Comparison of ENCODE assay signal across 18 cellular contexts in the genomic region with DNA sequence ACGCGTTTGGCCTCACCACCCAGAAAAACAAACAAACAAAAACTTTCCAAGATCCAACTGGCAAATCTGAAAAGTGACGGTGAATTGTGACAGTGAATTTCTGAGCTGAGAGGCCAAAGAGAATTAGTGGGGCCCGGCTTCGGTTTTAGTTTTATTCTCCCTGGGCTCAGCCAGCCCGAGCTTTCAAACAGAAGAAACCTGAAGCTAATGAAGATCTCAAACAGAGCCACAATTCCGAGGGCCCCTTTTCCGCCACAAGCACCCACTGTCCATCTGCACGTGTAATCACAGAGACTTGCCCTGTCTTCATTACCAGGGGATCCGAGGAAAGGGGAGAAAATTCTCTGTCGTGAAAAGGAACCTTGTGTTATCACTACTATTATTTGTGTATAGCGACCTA. TPM values are rescaled to one million over a fixed set of nuclear protein-coding genes. Genes with fewer than 3 reads are reported as not detected.
"Had no signal": no experiment of that assay in that cellular context is flagged by ENCODE, and none has a peak within 500 bp of the region (broad histone marks: within the 10 kb centered on the region; RNA-seq: fewer than 3 reads in every experiment).

No MANE protein-coding gene starts in this region.

- H3K36me3 ChIP-seq: pancreas had no signal

- H3K4me2 ChIP-seq: SK-N-SH had no signal

- H3K36me3 Mint-ChIP-seq: stimulated activated memory B cell treated with anti-CD40 and anti-IgM and Interleukin-4, amounts not matched to agents 10 μg/mL and 1 μg/mL and 100 μg/mL, for 72 hours had no signal

- DNase-seq: activated CD4-positive, alpha-beta T cell treated with anti-CD3 and anti-CD28 coated beads, Interleukin-2, amount 10 ng/mL, durations not matched to agents 7 days and 5 days; activated naive CD4-positive, alpha-beta T cell treated with anti-CD3 and anti-CD28 coated beads, Interleukin-2, amount 50 U/mL, for 16 hours; body of pancreas; central memory CD4-positive, alpha-beta T cell; hypothalamus; left cardiac atrium; pancreas; SK-N-SH; stimulated activated CD4-positive, alpha-beta T cell treated with anti-CD3 and anti-CD28 coated beads, Interleukin-1b, Interleukin-23, amount 100 ng/mL, for 48 hours; T-helper 1 cell had no signal

- H3K4me3 Mint-ChIP-seq: activated CD4-positive, alpha-beta T cell treated with anti-CD3 and anti-CD28 coated beads, Interleukin-2, amount 10 ng/mL, durations not matched to agents 7 days and 5 days; dendritic cell treated with granulocyte-macrophage colony-stimulating factor and Interleukin-4, amounts not matched to agents 40 ng/mL and 50 ng/mL, for 4 days; nephron progenitor cell; stimulated activated memory B cell treated with anti-CD40 and anti-IgM and Interleukin-4, amounts not matched to agents 10 μg/mL and 1 μg/mL and 100 μg/mL, for 72 hours had no signal

- H3K4me3 ChIP-seq: body of pancreas, pancreas, tibial nerve had no signal

- H3K9ac ChIP-seq: SK-N-SH had no signal

- H3K9me3 ChIP-seq: pancreas, SK-N-SH had no signal

- H3K4me1 ChIP-seq: pancreas had no signal

- ATAC-seq: body of pancreas; esophagus mucosa; left cardiac atrium; pancreas; stimulated activated memory B cell treated with anti-CD40 and anti-IgM and Interleukin-4, amounts not matched to agents 10 μg/mL and 1 μg/mL and 100 μg/mL, for 72 hours had no signal

- H3K27ac Mint-ChIP-seq: activated CD4-positive, alpha-beta T cell treated with anti-CD3 and anti-CD28 coated beads, Interleukin-2, amount 10 ng/mL, durations not matched to agents 7 days and 5 days; activated T-helper 2 cell treated with anti-CD3 and anti-CD28 coated beads, Interferon-gamma antibody, Interleukin-2, Interleukin-4, amounts not matched to agents 10 μg/mL and 5 μg/mL and 100 μg/mL, durations not matched to agents 14 hours and 24 hours and 36 hours; dendritic cell treated with granulocyte-macrophage colony-stimulating factor and Interleukin-4, amounts not matched to agents 40 ng/mL and 50 ng/mL, for 4 days; nephron progenitor cell; stimulated activated memory B cell treated with anti-CD40 and anti-IgM and Interleukin-4, amounts not matched to agents 10 μg/mL and 1 μg/mL and 100 μg/mL, for 72 hours had no signal

- H3K9me3 Mint-ChIP-seq: dendritic cell treated with granulocyte-macrophage colony-stimulating factor and Interleukin-4, amounts not matched to agents 40 ng/mL and 50 ng/mL, for 4 days; stimulated activated memory B cell treated with anti-CD40 and anti-IgM and Interleukin-4, amounts not matched to agents 10 μg/mL and 1 μg/mL and 100 μg/mL, for 72 hours had no signal

- H3K27ac ChIP-seq: body of pancreas, pancreas, tibial nerve had no signal

RNA-seq across cellular contexts. Expression of gene ONECUT2, which starts 4.2 kb away (rescaled TPM):
- total RNA-seq: activated CD4-positive, alpha-beta T cell treated with anti-CD3 and anti-CD28 coated beads, Interleukin-2, amount 10 ng/mL, durations not matched to agents 7 days and 5 days; activated CD8-positive, alpha-beta memory T cell treated with anti-CD3 and anti-CD28 coated beads for 36 hours; activated T-helper 2 cell treated with anti-CD3 and anti-CD28 coated beads, Interferon-gamma antibody, Interleukin-2, Interleukin-4, amounts not matched to agents 10 μg/mL and 5 μg/mL and 100 μg/mL, durations not matched to agents 14 hours and 24 hours and 36 hours; subcutaneous adipose tissue had no signal
